Comparison of ENCODE assay signal across 13 cellular contexts in genomic region chr5:77767301-77767700, GRCh38. TPM values are rescaled to one million over a fixed set of nuclear protein-coding genes. Genes with fewer than 3 reads are reported as not detected.
DNase-seq lines count a peak whose midpoint lies in the region; ATAC-seq and TF ChIP-seq lines count a peak whose summit lies in the region.
"Had no signal": no experiment of that assay in that cellular context is flagged by ENCODE, and none has a peak within 500 bp of the region (broad histone marks: within the 10 kb centered on the region; RNA-seq: fewer than 3 reads in every experiment).

No MANE protein-coding gene starts in this region.

- H3K27ac ChIP-seq in VCaP: peak overlapping the region; percentile 30
- H3K27ac ChIP-seq: C4-2B, GM23248 had no signal

- DNase-seq in HT-29 (ENCODE audit: low spot score) (peak; percentile 15), progenitor cell of endocrine pancreas (ENCODE audit: low spot score, unreplicated experiment) (no peak)
- DNase-seq: ACHN; Caco-2; CD4-positive, alpha-beta T cell; GDM1; GM23248; KG1 had no signal

- ATAC-seq in HG03045 (IDR thresholded peaks at IDR 0.05; ENCODE audit: unreplicated experiment): no peak
- no peak for ATAC-seq in HG02870 (IDR thresholded peaks at IDR 0.05; ENCODE audit: unreplicated experiment)
- no peak for ATAC-seq in HG03469 (IDR thresholded peaks at IDR 0.05; ENCODE audit: unreplicated experiment)

- H3K27ac Mint-ChIP-seq in progenitor cell of endocrine pancreas: peak overlapping the region; percentile 45
- H3K27ac Mint-ChIP-seq: CD4-positive, alpha-beta T cell had no signal

- peaks cover 48% of the 10 kb centered on the region for H3K36me3 Mint-ChIP-seq in progenitor cell of endocrine pancreas (ENCODE audit: insufficient read depth)

- peaks cover 21% of the 10 kb centered on the region for H3K9me3 Mint-ChIP-seq in progenitor cell of endocrine pancreas (ENCODE audit: low read depth)
- H3K9me3 Mint-ChIP-seq: CD4-positive, alpha-beta T cell had no signal

- H3K4me1 Mint-ChIP-seq in progenitor cell of endocrine pancreas (ENCODE audit: low read depth): peaks cover 7% of the 10 kb centered on the region

- no peaks in the 10 kb centered on the region for H3K27me3 Mint-ChIP-seq in progenitor cell of endocrine pancreas
- H3K27me3 Mint-ChIP-seq: CD4-positive, alpha-beta T cell had no signal

- H3K4me3 Mint-ChIP-seq in progenitor cell of endocrine pancreas (ENCODE audit: low read depth): no peak overlapping the region
- H3K4me3 Mint-ChIP-seq: CD4-positive, alpha-beta T cell had no signal

- TF ChIP-seq CTCF in VCaP (conservative IDR thresholded peaks at IDR 0.05) (no peak), progenitor cell of endocrine pancreas (IDR thresholded peaks at IDR 0.05; ENCODE audit: unreplicated experiment) (no peak)

RNA-seq across cellular contexts. Expression of gene TBCA, which starts 8.8 kb away (rescaled TPM):
- 54.9 and 73.8 TPM in 2 replicates for total RNA-seq in HT-29 (2014; rRNA removed; shearing (Covaris generic))
- 243 and 264 TPM in 2 replicates for total RNA-seq in progenitor cell of endocrine pancreas
